Comparison of ENCODE assay signal across 23 cellular contexts in genomic region chrX:48826876-48827653, GRCh38. TPM values are rescaled to one million over a fixed set of nuclear protein-coding genes. Genes with fewer than 3 reads are reported as not detected.
A peak's percentile ranks its signal among the peaks of the same experiment; 100 is the strongest.
DNase-seq lines count a peak whose midpoint lies in the region; ATAC-seq and TF ChIP-seq lines count a peak whose summit lies in the region.
"Had no signal": no experiment of that assay in that cellular context is flagged by ENCODE, and none has a peak within 500 bp of the region (broad histone marks: within the 10 kb centered on the region; RNA-seq: fewer than 3 reads in every experiment).

No MANE protein-coding gene starts in this region.

- TF ChIP-seq CTCF in mammary epithelial cell (conservative IDR thresholded peaks at IDR 0.05 in 1 of 2, IDR thresholded peaks at IDR 0.05 in 1 of 2; ENCODE audit: extremely low read depth in 1 of 2, insufficient read depth in 1 of 2, low read depth in 1 of 2, low read length in 2 of 2) (no peak), esophagus squamous epithelium (IDR thresholded peaks at IDR 0.05) (no peak)

- H3K4me1 ChIP-seq in mammary epithelial cell (ENCODE audit: insufficient read depth, low read length) (peaks cover 3% of the 10 kb centered on the region), esophagus squamous epithelium (peaks cover 0 to 19% (median 0%) of the 10 kb centered on the region in 3 donors)
- H3K4me1 ChIP-seq: neural progenitor cell had no signal

- peaks cover 7% of the 10 kb centered on the region for H3K9me3 ChIP-seq in mammary epithelial cell (replicated peaks; ENCODE audit: insufficient read depth, low read length)
- peaks cover 0 to 6% (median 0%) of the 10 kb centered on the region in 3 donors for H3K9me3 ChIP-seq in esophagus squamous epithelium

- CTCF ChIA-PET in mammary epithelial cell (lab: Charles Lee; ENCODE audit: low non-redundant PET) = no interaction called here

- H3K27ac Mint-ChIP-seq in activated naive CD8-positive, alpha-beta T cell = no peak overlapping the region
- H3K27ac Mint-ChIP-seq in activated naive CD8-positive, alpha-beta T cell treated with anti-CD3 and anti-CD28 coated beads, Interleukin-2, amount 50 U/mL, for 24 hours = no peak overlapping the region
- H3K27ac Mint-ChIP-seq in activated T-helper 17 cell treated with anti-CD3 and anti-CD28 coated beads, Interleukin-2, amount 50 U/mL, for 72 hours = no peak overlapping the region
- H3K27ac Mint-ChIP-seq: CD4-positive, CD25-positive, alpha-beta regulatory T cell; neural progenitor cell had no signal

- no peak for DNase-seq in activated naive CD8-positive, alpha-beta T cell treated with anti-CD3 and anti-CD28 coated beads, Interleukin-2, amount 50 U/mL, for 24 hours
- DNase-seq in iPS-NIHi7 (ENCODE audit: extremely low spot score) (peak; percentile 18), mammary epithelial cell (no peak), esophagus squamous epithelium (lab: John Stamatoyannopoulos, UW) (no peak)
- DNase-seq: ACHN; activated CD4-positive, alpha-beta T cell treated with anti-CD3 and anti-CD28 coated beads, Interleukin-2, amount 50 U/mL, for 48 hours; CD4-positive, CD25-positive, alpha-beta regulatory T cell; DND-41; NCI-H1092 treated with DMSO at 0.1 percent for 48 hours; NCI-H2081 treated with DMSO at 0.1 percent for 48 hours; NCI-H510A; NK-92 treated with Interleukin-12 subunit alpha and Interleukin-12 subunit beta, amount 100 ng/mL, for 24 hours; stimulated activated CD4-positive, alpha-beta T cell treated with anti-CD3 and anti-CD28 coated beads, Interleukin-4, amount 100 ng/mL, for 24 hours had no signal

- H3K4me3 ChIP-seq in mammary epithelial cell (replicated peaks in 1 of 3; ENCODE audit: insufficient read depth in 1 of 3, low read depth in 2 of 3, low read length in 3 of 3) (no peak overlapping the region), esophagus squamous epithelium (no peak overlapping the region)
- H3K4me3 ChIP-seq: coronary artery, hepatocyte, neural progenitor cell had no signal

- dilution Hi-C loops in mammary epithelial cell (cut with HindIII; ENCODE audit: low sequenced_read_pairs) = no loop called here

- 85% methylated on average over 4 of the region's 73 CpGs for WGBS in mammary epithelial cell (ENCODE audit: low coverage, missing lambda C conversion rate)
- WGBS in esophagus squamous epithelium, 2 donors = 49 to 70% methylated on average over 20 to 43 of the region's 73 CpGs

- ATAC-seq in activated naive CD8-positive, alpha-beta T cell treated with anti-CD3 and anti-CD28 coated beads, Interleukin-2, amount 50 U/mL, for 24 hours = no peak
- no peak for ATAC-seq in activated T-helper 17 cell treated with anti-CD3 and anti-CD28 coated beads, Interleukin-2, amount 50 U/mL, for 72 hours (replicated peaks)
- ATAC-seq in HG02973 (IDR thresholded peaks at IDR 0.05; ENCODE audit: unreplicated experiment) (no peak), GM21529 (IDR thresholded peaks at IDR 0.05; ENCODE audit: unreplicated experiment) (no peak)

- no peak for TF ChIP-seq POLR2A in esophagus squamous epithelium (IDR thresholded peaks at IDR 0.05)

- H3K4me3 Mint-ChIP-seq in activated naive CD8-positive, alpha-beta T cell = peak overlapping the region; percentile 67
- H3K4me3 Mint-ChIP-seq in activated naive CD8-positive, alpha-beta T cell treated with anti-CD3 and anti-CD28 coated beads, Interleukin-2, amount 50 U/mL, for 24 hours = no peak overlapping the region
- peak overlapping the region; percentile 59 for H3K4me3 Mint-ChIP-seq in activated T-helper 17 cell treated with anti-CD3 and anti-CD28 coated beads, Interleukin-2, amount 50 U/mL, for 72 hours
- H3K4me3 Mint-ChIP-seq: neural progenitor cell had no signal

- H3K27ac ChIP-seq in mammary epithelial cell (ENCODE audit: insufficient read depth, low read depth, low read length) (no peak overlapping the region), esophagus squamous epithelium (no peak overlapping the region)
- H3K27ac ChIP-seq: coronary artery, hepatocyte, neural progenitor cell had no signal

- no peak overlapping the region for H3K4me2 ChIP-seq in mammary epithelial cell (ENCODE audit: insufficient read depth, low read depth, low read length)
- H3K4me2 ChIP-seq: hepatocyte, neural progenitor cell had no signal

- intact Hi-C loops in mammary epithelial cell (cut with micrococcal nuclease) = no loop called here
- intact Hi-C loops in esophagus squamous epithelium (cut with DNase I) = no loop called here

- H3K36me3 Mint-ChIP-seq in activated naive CD8-positive, alpha-beta T cell = no peaks in the 10 kb centered on the region
- H3K36me3 Mint-ChIP-seq in activated naive CD8-positive, alpha-beta T cell treated with anti-CD3 and anti-CD28 coated beads, Interleukin-2, amount 50 U/mL, for 24 hours (ENCODE audit: low read depth) = peaks cover 2% of the 10 kb centered on the region
- H3K36me3 Mint-ChIP-seq in activated T-helper 17 cell treated with anti-CD3 and anti-CD28 coated beads, Interleukin-2, amount 50 U/mL, for 72 hours (ENCODE audit: low read depth) = peaks cover 28% of the 10 kb centered on the region
- H3K36me3 Mint-ChIP-seq: CD4-positive, CD25-positive, alpha-beta regulatory T cell had no signal

- H3K9me3 Mint-ChIP-seq in activated naive CD8-positive, alpha-beta T cell (ENCODE audit: low read depth) = no peaks in the 10 kb centered on the region
- no peaks in the 10 kb centered on the region for H3K9me3 Mint-ChIP-seq in activated naive CD8-positive, alpha-beta T cell treated with anti-CD3 and anti-CD28 coated beads, Interleukin-2, amount 50 U/mL, for 24 hours
- H3K9me3 Mint-ChIP-seq in activated T-helper 17 cell treated with anti-CD3 and anti-CD28 coated beads, Interleukin-2, amount 50 U/mL, for 72 hours = no peaks in the 10 kb centered on the region

- H3K27me3 ChIP-seq in mammary epithelial cell (ENCODE audit: insufficient read depth, low read length) (no peaks in the 10 kb centered on the region), esophagus squamous epithelium (peaks cover 0 to 48% (median 0%) of the 10 kb centered on the region in 4 donors)

- H3K9ac ChIP-seq in mammary epithelial cell (ENCODE audit: insufficient read depth, low read length) = no peak overlapping the region
- H3K9ac ChIP-seq: neural progenitor cell had no signal

- peaks cover 2% of the 10 kb centered on the region for H3K27me3 Mint-ChIP-seq in activated naive CD8-positive, alpha-beta T cell
- peaks cover 20% of the 10 kb centered on the region for H3K27me3 Mint-ChIP-seq in activated naive CD8-positive, alpha-beta T cell treated with anti-CD3 and anti-CD28 coated beads, Interleukin-2, amount 50 U/mL, for 24 hours
- H3K27me3 Mint-ChIP-seq in activated T-helper 17 cell treated with anti-CD3 and anti-CD28 coated beads, Interleukin-2, amount 50 U/mL, for 72 hours = peaks cover 9% of the 10 kb centered on the region

- no TSS peak for BruUV-seq in mammary epithelial cell (replicated peaks; lab: Mats Ljungman, UMichigan)

- peaks cover 5% of the 10 kb centered on the region for H3K4me1 Mint-ChIP-seq in activated naive CD8-positive, alpha-beta T cell (ENCODE audit: low read depth)
- H3K4me1 Mint-ChIP-seq in activated naive CD8-positive, alpha-beta T cell treated with anti-CD3 and anti-CD28 coated beads, Interleukin-2, amount 50 U/mL, for 24 hours = peaks cover 7% of the 10 kb centered on the region
- no peaks in the 10 kb centered on the region for H3K4me1 Mint-ChIP-seq in activated T-helper 17 cell treated with anti-CD3 and anti-CD28 coated beads, Interleukin-2, amount 50 U/mL, for 72 hours
- H3K4me1 Mint-ChIP-seq: neural progenitor cell had no signal

- no peaks in the 10 kb centered on the region for H4K20me1 ChIP-seq in mammary epithelial cell (ENCODE audit: insufficient read depth, low read length)

- in situ Hi-C loops in mammary epithelial cell (cut with MboI; ENCODE audit: low sequenced_read_pairs in 2 of 2) = no loop called here

- no peak overlapping the region for H2AFZ ChIP-seq in mammary epithelial cell (ENCODE audit: low read depth, low read length)
- H2AFZ ChIP-seq: hepatocyte, neural progenitor cell had no signal

- H3K79me2 ChIP-seq in mammary epithelial cell (ENCODE audit: insufficient read depth, low read length) = no peaks in the 10 kb centered on the region
- H3K79me2 ChIP-seq: hepatocyte had no signal

- H3K36me3 ChIP-seq in mammary epithelial cell (ENCODE audit: insufficient read depth, low read length) = no peaks in the 10 kb centered on the region
- H3K36me3 ChIP-seq in esophagus squamous epithelium = peaks cover 0 to 32% (median 0%) of the 10 kb centered on the region in 3 donors
- H3K36me3 ChIP-seq: neural progenitor cell had no signal

RNA-seq across cellular contexts. Expression of gene ERAS, which starts 0.8 kb away (rescaled TPM):
- total RNA-seq in activated T-helper 17 cell treated with anti-CD3 and anti-CD28 coated beads, Interleukin-2, amount 50 U/mL, for 72 hours = under 1 TPM in 1 of 2 donors, not detected in 1; 0.26 TPM
- total RNA-seq in mammary epithelial cell (not detected), esophagus squamous epithelium (not detected)
- polyA plus RNA-seq in mammary epithelial cell = not detected
- not detected for polyA minus RNA-seq in mammary epithelial cell
- total RNA-seq: CD4-positive, CD25-positive, alpha-beta regulatory T cell; fibroblast of villous mesenchyme; pulmonary artery endothelial cell had no signal
- polyA plus RNA-seq: adipose tissue; CD4-positive, CD25-positive, alpha-beta regulatory T cell had no signal

RNA-seq across cellular contexts. Expression of gene PCSK1N, which starts 8.3 kb away (rescaled TPM):
- 1 to 10 TPM; 3.7 to 4.7 TPM for total RNA-seq in activated T-helper 17 cell treated with anti-CD3 and anti-CD28 coated beads, Interleukin-2, amount 50 U/mL, for 72 hours
- total RNA-seq in mammary epithelial cell (10 to 100 TPM; 16.5 to 36.4 TPM), esophagus squamous epithelium (1 to 10 TPM in 2 of 4 donors, under 1 TPM in 1, not detected in 1; 0.44 to 2.3 (median 1.3) TPM)
- 3.3 TPM for polyA plus RNA-seq in mammary epithelial cell
- polyA minus RNA-seq in mammary epithelial cell = 1.0 TPM
- total RNA-seq: fibroblast of villous mesenchyme, pulmonary artery endothelial cell had no signal

RNA-seq across cellular contexts. Expression of gene HDAC6, which starts 25.2 kb away (rescaled TPM):
- 100 to 1,000 TPM in 1 of 2 donors, 10 to 100 TPM in 1; 62.0 to 121 TPM for total RNA-seq in activated T-helper 17 cell treated with anti-CD3 and anti-CD28 coated beads, Interleukin-2, amount 50 U/mL, for 72 hours
- total RNA-seq in mammary epithelial cell = 10 to 100 TPM; 33.5 to 40.6 TPM
- polyA plus RNA-seq in mammary epithelial cell = 16.8 TPM
- 24.0 TPM for polyA minus RNA-seq in mammary epithelial cell
- 10 to 100 TPM; 39.9 to 54.9 (median 48.2) TPM for total RNA-seq in esophagus squamous epithelium

RNA-seq across cellular contexts. Expression of gene GATA1, which starts 40.7 kb away (rescaled TPM):
- not detected for total RNA-seq in activated T-helper 17 cell treated with anti-CD3 and anti-CD28 coated beads, Interleukin-2, amount 50 U/mL, for 72 hours
- not detected for total RNA-seq in mammary epithelial cell
- polyA plus RNA-seq in mammary epithelial cell = not detected
- polyA minus RNA-seq in mammary epithelial cell = not detected
- not detected for total RNA-seq in esophagus squamous epithelium
- total RNA-seq: fibroblast of villous mesenchyme, hepatocyte, pulmonary artery endothelial cell had no signal
- polyA plus RNA-seq: CD4-positive, CD25-positive, alpha-beta regulatory T cell; hepatocyte had no signal
